ENCODE assay signal across 8 cellular contexts in genomic region chr1:88984553-88984945, GRCh38. TPM values are rescaled to one million over a fixed set of nuclear protein-coding genes. Genes with fewer than 3 reads are reported as not detected.
DNase-seq lines count a peak whose midpoint lies in the region; ATAC-seq and TF ChIP-seq lines count a peak whose summit lies in the region.

No MANE protein-coding gene starts in this region.

- no peaks in the 10 kb centered on the region for H3K9me3 ChIP-seq in esophagus squamous epithelium
- H3K9me3 ChIP-seq in spleen = no peaks in the 10 kb centered on the region

- H3K4me1 ChIP-seq in GM23338 (ENCODE audit: insufficient read depth) (peaks cover 16% of the 10 kb centered on the region), esophagus squamous epithelium (peaks cover 16 to 85% (median 20%) of the 10 kb centered on the region in 3 donors), spleen (peaks cover 34 to 92% (median 59%) of the 10 kb centered on the region in 6 donors)

- no peaks in the 10 kb centered on the region for H3K9me2 ChIP-seq in GM23338 (ENCODE audit: insufficient read depth)

- H3F3A ChIP-seq in GM23338 (replicated peaks; ENCODE audit: low read depth) = no peaks in the 10 kb centered on the region

- peak overlapping the region; percentile 37; the same call in 1 of the 2 replicates for H3K27ac Mint-ChIP-seq in GM23338
- peak overlapping the region; percentile 81 to 92 for H3K27ac Mint-ChIP-seq in T-cell

- H3K4me3 Mint-ChIP-seq in GM23338 (no peak overlapping the region), T-cell (peak overlapping the region in 1 of 3 donors; percentile 35)

- H3K4me2 ChIP-seq in GM23338 = peak overlapping the region; percentile 46; the same call in 1 of the 2 replicates

- peaks cover 96% of the 10 kb centered on the region for H3K79me2 ChIP-seq in GM23338 (replicated peaks; ENCODE audit: insufficient read depth)

- H3K27ac ChIP-seq in GM23338 (ENCODE audit: low read depth) (peak overlapping the region; percentile 48), esophagus squamous epithelium (peak overlapping the region; percentile 59 to 82 (median 71)), spleen (peak overlapping the region; percentile 1 to 79 (median 74))

- H3K36me3 ChIP-seq in GM23338 (ENCODE audit: insufficient read depth) (peaks cover 18% of the 10 kb centered on the region; the same call in 1 of the 2 replicates), esophagus squamous epithelium (peaks cover 0 to 51% (median 9%) of the 10 kb centered on the region in 3 donors), spleen (peaks cover 0 to 60% (median 21%) of the 10 kb centered on the region in 6 donors)

- H3K9me3 Mint-ChIP-seq in GM23338 (no peaks in the 10 kb centered on the region; the same call in 1 of the 3 replicates), T-cell (no peaks in the 10 kb centered on the region)

- WGBS in esophagus squamous epithelium, 2 donors = 46 to 63% methylated on average over 1 of the region's 1 CpG
- 77 to 84% (median 78%) methylated on average over 1 of the region's 1 CpG for WGBS in spleen, 5 donors

- peaks cover 35% of the 10 kb centered on the region for H4K20me1 ChIP-seq in GM23338 (replicated peaks; ENCODE audit: insufficient read depth)

- DNase-seq in GM23338 (ENCODE audit: low spot score) (no peak), T-cell (no peak), esophagus squamous epithelium (lab: John Stamatoyannopoulos, UW) (no peak), spleen (no peak), DMS79 treated with DMSO at 0.1 percent for 48 hours (lab: John Stamatoyannopoulos, UW) (no peak), GM10266 (ENCODE audit: extremely low spot score) (no peak)
- no peak for DNase-seq in stimulated activated CD8-positive, alpha-beta memory T cell treated with anti-CD3 and anti-CD28 coated beads, Interleukin-4, amount 100 ng/mL, for 48 hours

- H2AFZ ChIP-seq in GM23338 = no peak overlapping the region

- H3K4me3 ChIP-seq in GM23338 = no peak overlapping the region
- peak overlapping the region in 1 of 4 donors; percentile 34 for H3K4me3 ChIP-seq in esophagus squamous epithelium
- H3K4me3 ChIP-seq in spleen = peak overlapping the region in 2 of 8 donors; percentile 16 to 33

- H3K27me3 Mint-ChIP-seq in GM23338 (ENCODE audit: insufficient read depth, low read depth, poor library complexity) (peaks cover 4% of the 10 kb centered on the region), T-cell (no peaks in the 10 kb centered on the region)

- no peaks in the 10 kb centered on the region for H3K27me3 ChIP-seq in GM23338 (ENCODE audit: insufficient read depth)
- no peaks in the 10 kb centered on the region for H3K27me3 ChIP-seq in esophagus squamous epithelium
- no peaks in the 10 kb centered on the region for H3K27me3 ChIP-seq in spleen (replicated peaks in 1 of 7)

- H3K36me3 Mint-ChIP-seq in GM23338 (ENCODE audit: low read depth) = peaks cover 50% of the 10 kb centered on the region
- H3K36me3 Mint-ChIP-seq in T-cell = peaks cover 31% of the 10 kb centered on the region

- no peak for TF ChIP-seq POLR2A in esophagus squamous epithelium (IDR thresholded peaks at IDR 0.05)
- no peak for TF ChIP-seq POLR2A in spleen (IDR thresholded peaks at IDR 0.05)

- H3K4me1 Mint-ChIP-seq in GM23338 (peaks cover 21% of the 10 kb centered on the region), T-cell (peaks cover 70 to 81% (median 78%) of the 10 kb centered on the region in 3 donors)

- POLR2A ChIA-PET in T-cell (lab: Charles Lee) = interaction anchor here (0.6 to 1.7 kb wide), 7 partner anchors 14 to 1045 kb away, joined by 3 to 12 read pairs (median 4); partner anchors contain the start of gene GBP3 (in 1 of the 2)

- CTCF ChIA-PET in T-cell (lab: Charles Lee) = interaction anchor here (0.7 to 3.4 kb wide), 54 partner anchors 9 to 778 kb away, joined by 3 to 32 read pairs (median 5); partner anchors contain the start of genes GBP1 (in 2 of the 2), GBP2 (in 1 of the 2), GBP3 (in 1 of the 2) and GBP4 (in 1 of the 2)

- intact Hi-C loops in esophagus squamous epithelium (cut with DNase I) (no loop called here), spleen (cut with DNase I; ENCODE audit: low total_unique reads) (no loop called here)

- no peak for ATAC-seq in GM23338
- peak in 1 of 4 experiments; percentile 13 for ATAC-seq in T-cell (replicated peaks in 1 of 4)
- ATAC-seq in GM21526 (IDR thresholded peaks at IDR 0.05; ENCODE audit: low FRiP score, unreplicated experiment) = no peak

- TF ChIP-seq CTCF in GM23338 (conservative IDR thresholded peaks at IDR 0.05; ENCODE audit: low read depth in 2 of 2) (no peak), esophagus squamous epithelium (IDR thresholded peaks at IDR 0.05) (no peak), spleen (IDR thresholded peaks at IDR 0.05 in 8 of 11, conservative IDR thresholded peaks at IDR 0.05 in 3 of 11) (no peak), GM10266 (IDR thresholded peaks at IDR 0.05; ENCODE audit: control insufficient read depth, insufficient read depth, low read depth, missing control alignments) (no peak)

TF ChIP-seq in GM23338, 12 proteins besides CTCF, POLR2A, EP300 and RAD21 (continues in another document):
- TF ChIP-seq ZNF331 (CRISPR knock-in tag; IDR thresholded peaks at IDR 0.05; ENCODE audit: low read depth) = no peak
- no peak for TF ChIP-seq STAT1 (IDR thresholded peaks at IDR 0.05; ENCODE audit: unreplicated experiment)
- TF ChIP-seq EZH2 (IDR thresholded peaks at IDR 0.05; ENCODE audit: low read depth, unreplicated experiment) = no peak
- TF ChIP-seq NANOG (IDR thresholded peaks at IDR 0.05; ENCODE audit: borderline replicate concordance) = no peak
- TF ChIP-seq ETS1 (IDR thresholded peaks at IDR 0.05) = no peak
- no peak for TF ChIP-seq CREB1 (CRISPR knock-in tag; IDR thresholded peaks at IDR 0.05; ENCODE audit: low read depth)
- TF ChIP-seq EZH2phosphoT487 (IDR thresholded peaks at IDR 0.05; ENCODE audit: unreplicated experiment) = no peak
- no peak for TF ChIP-seq JUNB (IDR thresholded peaks at IDR 0.05; ENCODE audit: unreplicated experiment)

RNA-seq across cellular contexts. Expression of gene KYAT3, which starts 7.9 kb away (rescaled TPM):
- 49.3 and 49.9 TPM in 2 replicates for total RNA-seq in GM23338 (2014; rRNA removed; shearing (Covaris generic))
- polyA plus RNA-seq in GM23338 (2016; fragmentation: Nextera tagmentation; extraction: Ambion mirVana) (30.2 and 38.0 TPM in 2 replicates), spleen (10 to 100 TPM; 19.3 to 21.4 (median 20.3) TPM)
- total RNA-seq in T-cell (10 to 100 TPM; 21.9 to 25.4 (median 23.2) TPM), esophagus squamous epithelium (10 to 100 TPM; 13.8 to 41.4 (median 33.0) TPM), spleen (10 to 100 TPM; 25.3 to 30.7 (median 27.0) TPM)

RNA-seq across cellular contexts. Expression of gene RBMXL1, which starts 7.9 kb away (rescaled TPM):
- 27.0 and 32.7 TPM in 2 replicates for total RNA-seq in GM23338 (2014; rRNA removed; shearing (Covaris generic))
- polyA plus RNA-seq in GM23338 (2016; fragmentation: Nextera tagmentation; extraction: Ambion mirVana) (22.0 and 25.4 TPM in 2 replicates), spleen (1 to 10 TPM; 2.8 to 4.1 (median 3.0) TPM)
- total RNA-seq in T-cell (10 to 100 TPM; 17.7 to 23.0 (median 21.0) TPM), esophagus squamous epithelium (10 to 100 TPM; 12.4 to 32.0 (median 16.8) TPM), spleen (10 to 100 TPM; 15.0 to 21.5 (median 19.3) TPM)

RNA-seq across cellular contexts. Expression of gene GBP3, which starts 38.1 kb away (rescaled TPM):
- total RNA-seq in GM23338 (2014; rRNA removed; shearing (Covaris generic)) = not detected in 2 replicates
- polyA plus RNA-seq in GM23338 (2016; fragmentation: Nextera tagmentation; extraction: Ambion mirVana) (0.13 TPM in 1 of 2 replicates, not detected in the other), spleen (10 to 100 TPM in 1 of 3 donors, 1 to 10 TPM in 2; 7.3 to 11.9 (median 7.7) TPM)
- total RNA-seq in T-cell (10 to 100 TPM; 26.7 to 52.0 (median 39.2) TPM), esophagus squamous epithelium (10 to 100 TPM in 3 of 4 donors, 1 to 10 TPM in 1; 9.6 to 16.7 (median 12.9) TPM), spleen (10 to 100 TPM; 22.4 to 54.7 (median 30.9) TPM)

Comparison
In these comparisons a context has a peak if more than half of its experiments do, and no peak if none do; other contexts are left out.
1. RNA of gene GBP3, which starts 38.1 kb away (total RNA-seq): 26.7 to 52.0 TPM in T-cell, 22.4 to 54.7 TPM in spleen and 9.6 to 16.7 TPM in esophagus squamous epithelium; not detected in GM23338; every median in the first group is over 10 times any median in the second.
2. Peak in every context shown above with its lines, with median percentiles within 50 percentile points of each other: H3K27ac ChIP-seq.